ENCODE assay signal across 1 cellular context in the genomic region with DNA sequence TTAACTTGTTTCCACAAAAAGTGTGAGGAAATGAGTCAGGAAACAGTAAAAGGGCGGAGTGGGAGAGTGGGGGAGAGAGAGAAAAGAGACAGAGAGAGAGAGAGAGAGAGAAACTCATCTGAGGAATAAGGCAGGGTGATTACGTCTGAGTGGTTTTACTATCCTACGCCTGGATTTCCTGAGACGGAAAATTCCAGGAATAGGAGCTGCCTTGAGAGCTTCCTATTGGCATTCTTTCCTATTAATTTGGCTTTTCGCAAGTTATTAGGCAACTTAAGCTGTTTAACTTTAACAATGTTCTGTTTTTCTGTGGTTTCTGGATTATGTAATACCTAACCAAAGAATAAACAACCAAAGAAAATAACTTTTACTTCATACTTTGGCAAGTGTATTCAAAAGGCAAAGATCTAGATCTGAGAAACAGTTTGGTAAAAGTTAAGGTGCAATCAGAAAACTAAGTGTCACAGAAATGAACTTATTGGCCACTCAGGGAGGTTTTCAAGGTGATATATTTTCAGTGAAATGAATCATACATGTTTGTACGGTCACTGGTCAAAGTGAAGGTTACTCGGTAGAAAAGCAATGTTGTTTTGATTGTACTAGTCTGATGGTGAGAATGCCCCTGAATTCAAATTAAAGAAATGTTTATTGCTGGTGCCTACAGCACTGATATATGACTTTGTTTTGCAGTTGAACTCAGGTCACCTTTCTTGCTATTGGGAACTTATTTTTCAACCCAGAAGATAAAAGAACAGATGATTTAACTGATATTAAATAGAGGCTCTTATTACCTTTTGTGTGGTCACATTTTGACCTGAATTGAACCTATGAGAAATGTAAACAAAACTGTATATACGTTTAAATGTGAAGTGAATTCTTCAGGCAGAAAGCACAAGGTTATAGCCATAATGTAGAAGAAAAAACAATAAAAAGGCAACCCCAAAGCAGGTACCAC.
TF ChIP-seq lines count a peak whose summit lies in the region.

No MANE protein-coding gene starts in this region.

TF ChIP-seq in IMR-90, 13 proteins besides CTCF, POLR2A, EP300 and RAD21:
- TF ChIP-seq CEBPB (IDR thresholded peaks at IDR 0.05; ENCODE audit: low read depth, low read length) (peak; percentile 77), MAFK (IDR thresholded peaks at IDR 0.05; ENCODE audit: low read depth, low read length) (no peak), BHLHE40 (IDR thresholded peaks at IDR 0.05; ENCODE audit: low read depth, low read length) (0 out of 2 replicates have a peak, but pooled peaks have one; percentile 4), NFE2L2 (IDR thresholded peaks at IDR 0.05; ENCODE audit: low read depth, low read length) (no peak), RCOR1 (IDR thresholded peaks at IDR 0.05; ENCODE audit: insufficient replicate concordance, low read length) (peak; percentile 25), MXI1 (IDR thresholded peaks at IDR 0.05; ENCODE audit: borderline replicate concordance, low read depth, low read length) (no peak), SMC3 (IDR thresholded peaks at IDR 0.05; ENCODE audit: low read depth, low read length) (no peak)
